ENCODE assay signal across 1 cellular context in genomic region chr17:50903604-50904521, GRCh38.
TF ChIP-seq lines count a peak whose summit lies in the region.

No MANE protein-coding gene starts in this region.

TF ChIP-seq in SK-N-SH, 30 proteins besides CTCF, POLR2A, EP300 and RAD21 (continued from another document):
- TF ChIP-seq, protein P1, sequence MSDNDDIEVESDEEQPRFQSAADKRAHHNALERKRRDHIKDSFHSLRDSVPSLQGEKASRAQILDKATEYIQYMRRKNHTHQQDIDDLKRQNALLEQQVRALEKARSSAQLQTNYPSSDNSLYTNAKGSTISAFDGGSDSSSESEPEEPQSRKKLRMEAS (IDR thresholded peaks at IDR 0.05; ENCODE audit: low read depth): peak; percentile 79
- TF ChIP-seq RXRA (IDR thresholded peaks at IDR 0.05; ENCODE audit: borderline replicate concordance, low read depth) (no peak), MEF2A (IDR thresholded peaks at IDR 0.05; ENCODE audit: borderline replicate concordance, low read depth) (no peak), RFX5 (IDR thresholded peaks at IDR 0.05; ENCODE audit: low read length) (no peak)
